Comparison of ENCODE assay signal across 1 cellular context in genomic region chr17:6677158-6677831, GRCh38.
A peak's percentile ranks its signal among the peaks of the same experiment; 100 is the strongest.
TF ChIP-seq lines count a peak whose summit lies in the region.

No MANE protein-coding gene starts in this region.

TF ChIP-seq in HEK293, 187 proteins besides CTCF, POLR2A, EP300 and RAD21 (continued from another document):
- no peak for TF ChIP-seq GLI2 (tag by site-specific recombination; IDR thresholded peaks at IDR 0.05; ENCODE audit: borderline replicate concordance, low read depth)
- no peak for TF ChIP-seq ZNF248 (tag by site-specific recombination; IDR thresholded peaks at IDR 0.05)
- TF ChIP-seq ZFP69B (tag by site-specific recombination; IDR thresholded peaks at IDR 0.05), result no peak
- TF ChIP-seq KLF10 (tag by site-specific recombination; IDR thresholded peaks at IDR 0.05), result no peak
- TF ChIP-seq ZNF423 (tag by site-specific recombination; IDR thresholded peaks at IDR 0.05), result peak; percentile 68
- peak; percentile 26; the same call in 1 of the 2 replicates for TF ChIP-seq WT1 (tag by site-specific recombination; IDR thresholded peaks at IDR 0.05)
- no peak for TF ChIP-seq ZNF335 (tag by site-specific recombination; conservative IDR thresholded peaks at IDR 0.05)
- TF ChIP-seq ZNF426 (tag by site-specific recombination; IDR thresholded peaks at IDR 0.05), result no peak
- TF ChIP-seq, protein P1, sequence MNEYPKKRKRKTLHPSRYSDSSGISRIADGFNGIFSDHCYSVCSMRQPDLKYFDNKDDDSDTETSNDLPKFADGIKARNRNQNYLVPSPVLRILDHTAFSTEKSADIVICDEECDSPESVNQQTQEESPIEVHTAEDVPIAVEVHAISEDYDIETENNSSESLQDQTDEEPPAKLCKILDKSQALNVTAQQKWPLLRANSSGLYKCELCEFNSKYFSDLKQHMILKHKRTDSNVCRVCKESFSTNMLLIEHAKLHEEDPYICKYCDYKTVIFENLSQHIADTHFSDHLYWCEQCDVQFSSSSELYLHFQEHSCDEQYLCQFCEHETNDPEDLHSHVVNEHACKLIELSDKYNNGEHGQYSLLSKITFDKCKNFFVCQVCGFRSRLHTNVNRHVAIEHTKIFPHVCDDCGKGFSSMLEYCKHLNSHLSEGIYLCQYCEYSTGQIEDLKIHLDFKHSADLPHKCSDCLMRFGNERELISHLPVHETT (tag by site-specific recombination; IDR thresholded peaks at IDR 0.05), result no peak
- TF ChIP-seq ZNF341 (tag by site-specific recombination; IDR thresholded peaks at IDR 0.05; ENCODE audit: low read depth), result 0 out of 2 replicates have a peak, but pooled peaks have one; percentile 22
- no peak for TF ChIP-seq ZNF354C (tag by site-specific recombination; IDR thresholded peaks at IDR 0.05; ENCODE audit: borderline replicate concordance, low read depth)
- TF ChIP-seq ZNF280D (tag by site-specific recombination; IDR thresholded peaks at IDR 0.05), result no peak
- no peak for TF ChIP-seq ZNF175 (tag by site-specific recombination; IDR thresholded peaks at IDR 0.05)
- no peak for TF ChIP-seq ZNF280C (tag by site-specific recombination; IDR thresholded peaks at IDR 0.05)
- TF ChIP-seq ZBTB8A (tag by site-specific recombination; IDR thresholded peaks at IDR 0.05), result 0 out of 2 replicates have a peak, but pooled peaks have one; percentile 33
- no peak for TF ChIP-seq ZBTB20 (tag by site-specific recombination; IDR thresholded peaks at IDR 0.05)
- TF ChIP-seq GLIS1 (tag by site-specific recombination; IDR thresholded peaks at IDR 0.05), result 0 out of 2 replicates have a peak, but pooled peaks have one; percentile 41
- TF ChIP-seq, protein P2, sequence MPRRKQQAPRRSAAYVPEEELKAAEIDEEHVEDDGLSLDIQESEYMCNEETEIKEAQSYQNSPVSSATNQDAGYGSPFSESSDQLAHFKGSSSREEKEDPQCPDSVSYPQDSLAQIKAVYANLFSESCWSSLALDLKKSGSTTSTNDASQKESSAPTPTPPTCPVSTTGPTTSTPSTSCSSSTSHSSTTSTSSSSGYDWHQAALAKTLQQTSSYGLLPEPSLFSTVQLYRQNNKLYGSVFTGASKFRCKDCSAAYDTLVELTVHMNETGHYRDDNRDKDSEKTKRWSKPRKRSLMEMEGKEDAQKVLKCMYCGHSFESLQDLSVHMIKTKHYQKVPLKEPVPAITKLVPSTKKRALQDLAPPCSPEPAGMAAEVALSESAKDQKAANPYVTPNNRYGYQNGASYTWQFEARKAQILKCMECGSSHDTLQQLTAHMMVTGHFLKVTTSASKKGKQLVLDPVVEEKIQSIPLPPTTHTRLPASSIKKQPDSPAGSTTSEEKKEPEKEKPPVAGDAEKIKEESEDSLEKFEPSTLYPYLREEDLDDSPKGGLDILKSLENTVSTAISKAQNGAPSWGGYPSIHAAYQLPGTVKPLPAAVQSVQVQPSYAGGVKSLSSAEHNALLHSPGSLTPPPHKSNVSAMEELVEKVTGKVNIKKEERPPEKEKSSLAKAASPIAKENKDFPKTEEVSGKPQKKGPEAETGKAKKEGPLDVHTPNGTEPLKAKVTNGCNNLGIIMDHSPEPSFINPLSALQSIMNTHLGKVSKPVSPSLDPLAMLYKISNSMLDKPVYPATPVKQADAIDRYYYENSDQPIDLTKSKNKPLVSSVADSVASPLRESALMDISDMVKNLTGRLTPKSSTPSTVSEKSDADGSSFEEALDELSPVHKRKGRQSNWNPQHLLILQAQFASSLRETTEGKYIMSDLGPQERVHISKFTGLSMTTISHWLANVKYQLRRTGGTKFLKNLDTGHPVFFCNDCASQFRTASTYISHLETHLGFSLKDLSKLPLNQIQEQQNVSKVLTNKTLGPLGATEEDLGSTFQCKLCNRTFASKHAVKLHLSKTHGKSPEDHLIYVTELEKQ (tag by site-specific recombination; IDR thresholded peaks at IDR 0.05; ENCODE audit: borderline replicate concordance), result no peak
- TF ChIP-seq OSR2 (tag by site-specific recombination; IDR thresholded peaks at IDR 0.05), result peak; percentile 69
- no peak for TF ChIP-seq ZNF37A (tag by site-specific recombination; IDR thresholded peaks at IDR 0.05)
- TF ChIP-seq ZBTB6 (tag by site-specific recombination; IDR thresholded peaks at IDR 0.05), result no peak
- TF ChIP-seq GLIS2 (tag by site-specific recombination; IDR thresholded peaks at IDR 0.05), result 0 out of 2 replicates have a peak, but pooled peaks have one; percentile 29
- TF ChIP-seq ZIC2 (tag by site-specific recombination; IDR thresholded peaks at IDR 0.05), result peak; percentile 99
- TF ChIP-seq, protein P3, sequence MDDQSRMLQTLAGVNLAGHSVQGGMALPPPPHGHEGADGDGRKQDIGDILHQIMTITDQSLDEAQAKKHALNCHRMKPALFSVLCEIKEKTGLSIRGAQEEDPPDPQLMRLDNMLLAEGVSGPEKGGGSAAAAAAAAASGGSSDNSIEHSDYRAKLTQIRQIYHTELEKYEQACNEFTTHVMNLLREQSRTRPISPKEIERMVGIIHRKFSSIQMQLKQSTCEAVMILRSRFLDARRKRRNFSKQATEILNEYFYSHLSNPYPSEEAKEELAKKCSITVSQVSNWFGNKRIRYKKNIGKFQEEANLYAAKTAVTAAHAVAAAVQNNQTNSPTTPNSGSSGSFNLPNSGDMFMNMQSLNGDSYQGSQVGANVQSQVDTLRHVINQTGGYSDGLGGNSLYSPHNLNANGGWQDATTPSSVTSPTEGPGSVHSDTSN (CRISPR knock-in tag; IDR thresholded peaks at IDR 0.05), result no peak
- TF ChIP-seq, protein P4, sequence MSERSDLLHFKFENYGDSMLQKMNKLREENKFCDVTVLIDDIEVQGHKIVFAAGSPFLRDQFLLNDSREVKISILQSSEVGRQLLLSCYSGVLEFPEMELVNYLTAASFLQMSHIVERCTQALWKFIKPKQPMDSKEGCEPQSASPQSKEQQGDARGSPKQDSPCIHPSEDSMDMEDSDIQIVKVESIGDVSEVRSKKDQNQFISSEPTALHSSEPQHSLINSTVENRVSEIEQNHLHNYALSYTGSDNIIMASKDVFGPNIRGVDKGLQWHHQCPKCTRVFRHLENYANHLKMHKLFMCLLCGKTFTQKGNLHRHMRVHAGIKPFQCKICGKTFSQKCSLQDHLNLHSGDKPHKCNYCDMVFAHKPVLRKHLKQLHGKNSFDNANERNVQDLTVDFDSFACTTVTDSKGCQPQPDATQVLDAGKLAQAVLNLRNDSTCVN (tag by site-specific recombination; optimal IDR thresholded peaks at IDR 0.05), result no peak
- no peak for TF ChIP-seq YY1 (tag by site-specific recombination; IDR thresholded peaks at IDR 0.05)
- no peak for TF ChIP-seq HOXA7 (CRISPR knock-in tag; IDR thresholded peaks at IDR 0.05; ENCODE audit: borderline replicate concordance)
- TF ChIP-seq ZNF514 (tag by site-specific recombination; IDR thresholded peaks at IDR 0.05), result no peak
- TF ChIP-seq, protein P5, sequence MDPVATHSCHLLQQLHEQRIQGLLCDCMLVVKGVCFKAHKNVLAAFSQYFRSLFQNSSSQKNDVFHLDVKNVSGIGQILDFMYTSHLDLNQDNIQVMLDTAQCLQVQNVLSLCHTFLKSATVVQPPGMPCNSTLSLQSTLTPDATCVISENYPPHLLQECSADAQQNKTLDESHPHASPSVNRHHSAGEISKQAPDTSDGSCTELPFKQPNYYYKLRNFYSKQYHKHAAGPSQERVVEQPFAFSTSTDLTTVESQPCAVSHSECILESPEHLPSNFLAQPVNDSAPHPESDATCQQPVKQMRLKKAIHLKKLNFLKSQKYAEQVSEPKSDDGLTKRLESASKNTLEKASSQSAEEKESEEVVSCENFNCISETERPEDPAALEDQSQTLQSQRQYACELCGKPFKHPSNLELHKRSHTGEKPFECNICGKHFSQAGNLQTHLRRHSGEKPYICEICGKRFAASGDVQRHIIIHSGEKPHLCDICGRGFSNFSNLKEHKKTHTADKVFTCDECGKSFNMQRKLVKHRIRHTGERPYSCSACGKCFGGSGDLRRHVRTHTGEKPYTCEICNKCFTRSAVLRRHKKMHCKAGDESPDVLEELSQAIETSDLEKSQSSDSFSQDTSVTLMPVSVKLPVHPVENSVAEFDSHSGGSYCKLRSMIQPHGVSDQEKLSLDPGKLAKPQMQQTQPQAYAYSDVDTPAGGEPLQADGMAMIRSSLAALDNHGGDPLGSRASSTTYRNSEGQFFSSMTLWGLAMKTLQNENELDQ (tag by site-specific recombination; IDR thresholded peaks at IDR 0.05; ENCODE audit: low read depth), result no peak
- no peak for TF ChIP-seq ZNF791 (tag by site-specific recombination; IDR thresholded peaks at IDR 0.05)
- TF ChIP-seq ZNF18 (tag by site-specific recombination; IDR thresholded peaks at IDR 0.05), result no peak
